13 cellular contexts compared by ENCODE assay signal in genomic region chr6:166656269-166657206, GRCh38. TPM values are rescaled to one million over a fixed set of nuclear protein-coding genes. Genes with fewer than 3 reads are reported as not detected.
DNase-seq lines count a peak whose midpoint lies in the region; ATAC-seq and TF ChIP-seq lines count a peak whose summit lies in the region.
"Had no signal": no experiment of that assay in that cellular context is flagged by ENCODE, and none has a peak within 500 bp of the region (broad histone marks: within the 10 kb centered on the region; RNA-seq: fewer than 3 reads in every experiment).

No MANE protein-coding gene starts in this region.

- CTCF ChIA-PET in AG04450 (lab: Charles Lee): interaction anchor here (0.6 to 1.1 kb wide), 3 partner anchors 13 to 879 kb away, joined by 3 read pairs; no protein-coding TSS in a partner anchor

- H3K27me3 Mint-ChIP-seq in memory B cell: peaks cover 7% of the 10 kb centered on the region

- in situ Hi-C loops in GM13976 (cut with MboI; ENCODE audit: low sequenced_read_pairs, unreplicated experiment): no loop called here

- 0 out of 2 replicates have a peak overlapping the region, but pooled peaks have one; percentile 0 for H3K4me3 ChIP-seq in AG04450 (ENCODE audit: low read depth, low read length)
- H3K4me3 ChIP-seq: cardiac muscle cell had no signal

- no peak overlapping the region for H3K27ac ChIP-seq in AG04450 (ENCODE audit: low read depth, low read length)
- H3K27ac ChIP-seq: cardiac muscle cell, RWPE1 had no signal

- H3K27me3 ChIP-seq in AG04450 (ENCODE audit: control insufficient read depth, insufficient read depth, low read length): peaks cover 36% of the 10 kb centered on the region

- DNase-seq in AG04450 (ENCODE audit: low read depth, low spot score) (no peak), GM13976 (ENCODE audit: low spot score) (peak; percentile 38), cerebellar cortex (ENCODE audit: low spot score) (peak; percentile 80), memory B cell (ENCODE audit: low spot score in 2 of 2) (no peak), NCI-H2029 treated with DMSO at 0.1 percent for 48 hours (lab: John Stamatoyannopoulos, UW) (no peak), posterior cingulate gyrus (no peak), HT-29 (ENCODE audit: low spot score) (no peak)
- DNase-seq: activated CD4-positive, alpha-beta T cell treated with anti-CD3 and anti-CD28 coated beads for 1 hour; HCEC 1CT had no signal

- intact Hi-C loops in posterior cingulate gyrus (cut with DNase I): no loop called here

- no peak overlapping the region for H3K27ac Mint-ChIP-seq in memory B cell

- peaks cover 10% of the 10 kb centered on the region for H3K4me1 Mint-ChIP-seq in memory B cell

- H3K9me3 ChIP-seq in AG04450 (ENCODE audit: control insufficient read depth, insufficient read depth, low read length): no peaks in the 10 kb centered on the region; the same call in 1 of the 2 replicates

- H3K9me3 Mint-ChIP-seq in memory B cell: no peaks in the 10 kb centered on the region
- H3K9me3 Mint-ChIP-seq: neural crest cell had no signal

- peaks cover 2% of the 10 kb centered on the region for H3K36me3 Mint-ChIP-seq in memory B cell

- TF ChIP-seq CTCF in AG04450 (IDR thresholded peaks at IDR 0.05; ENCODE audit: low read depth, low read length): no peak
- TF ChIP-seq CTCF in GM13976 (IDR thresholded peaks at IDR 0.05; ENCODE audit: borderline replicate concordance, control extremely low read depth, extremely low read depth, insufficient read depth, missing control alignments): no peak

- peak; percentile 54 for ATAC-seq in memory B cell (ENCODE audit: low read depth)
- no peak for ATAC-seq in HG02970 (IDR thresholded peaks at IDR 0.05; ENCODE audit: low FRiP score, unreplicated experiment)

- H3K4me3 Mint-ChIP-seq in memory B cell: no peak overlapping the region
- H3K4me3 Mint-ChIP-seq: neural crest cell had no signal

- POLR2A ChIA-PET in AG04450 (lab: Yijun Ruan, JAX): no interaction called here

RNA-seq across cellular contexts. Expression of gene RPS6KA2, which starts 29.5 kb away (rescaled TPM):
- polyA plus RNA-seq in AG04450 (2011; rRNA removed): 70.9 and 76.6 TPM in 2 replicates
- 86.5 and 107 TPM in 2 replicates for polyA minus RNA-seq in AG04450 (2011; rRNA and poly(A)+ RNA removed)
- total RNA-seq in HT-29 (2014; rRNA removed; shearing (Covaris generic)): 1.1 and 3.4 TPM in 2 replicates

Comparison
In these comparisons a context has a peak if more than half of its experiments do, and no peak if none do; other contexts are left out.
1. DNase-seq: peak in GM13976 (single experiment) and cerebellar cortex (single experiment); none in AG04450 (single experiment), memory B cell (0 of 2), NCI-H2029 treated with DMSO at 0.1 percent for 48 hours (single experiment), posterior cingulate gyrus (0 of 10) and HT-29 (single experiment).